ENCODE assay signal across 1 cellular context in the genomic region with DNA sequence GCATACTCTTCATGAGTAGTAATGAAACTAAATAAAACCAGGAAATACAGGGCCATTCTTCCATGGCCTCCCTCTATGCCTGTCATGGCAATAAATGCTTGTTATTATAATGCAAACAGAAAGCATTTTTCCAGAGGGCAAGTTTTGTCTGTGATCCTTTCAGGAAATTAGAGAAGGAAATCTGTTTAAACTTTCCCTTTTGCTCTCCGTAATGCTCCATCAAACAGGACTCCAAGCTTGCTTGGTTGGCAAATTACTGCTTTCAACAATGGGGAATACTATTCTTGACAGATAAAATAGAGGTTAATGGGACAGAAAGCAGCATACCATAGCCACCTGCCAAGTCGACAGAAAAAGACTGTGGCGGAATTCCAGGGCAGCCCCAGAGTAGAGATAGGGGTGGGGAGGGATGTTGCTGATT.
TF ChIP-seq lines count a peak whose summit lies in the region.

No MANE protein-coding gene starts in this region.

TF ChIP-seq in IMR-90, 13 proteins besides CTCF, POLR2A, EP300 and RAD21 (continued from another document):
- no peak for TF ChIP-seq CEBPB (IDR thresholded peaks at IDR 0.05; ENCODE audit: low read depth, low read length)
- TF ChIP-seq NFE2L2 (IDR thresholded peaks at IDR 0.05; ENCODE audit: low read depth, low read length): no peak
- no peak for TF ChIP-seq RCOR1 (IDR thresholded peaks at IDR 0.05; ENCODE audit: insufficient replicate concordance, low read length)
- TF ChIP-seq CHD1 (IDR thresholded peaks at IDR 0.05; ENCODE audit: low read depth, low read length): no peak
- TF ChIP-seq MAZ (IDR thresholded peaks at IDR 0.05; ENCODE audit: borderline replicate concordance, low read depth, low read length): no peak
- no peak for TF ChIP-seq BHLHE40 (IDR thresholded peaks at IDR 0.05; ENCODE audit: low read depth, low read length)
- TF ChIP-seq FOS (IDR thresholded peaks at IDR 0.05; ENCODE audit: low read depth, low read length): no peak
- no peak for TF ChIP-seq MXI1 (IDR thresholded peaks at IDR 0.05; ENCODE audit: borderline replicate concordance, low read depth, low read length)
- no peak for TF ChIP-seq MAFK (IDR thresholded peaks at IDR 0.05; ENCODE audit: low read depth, low read length)
